1 cellular context compared by ENCODE assay signal in the genomic region with DNA sequence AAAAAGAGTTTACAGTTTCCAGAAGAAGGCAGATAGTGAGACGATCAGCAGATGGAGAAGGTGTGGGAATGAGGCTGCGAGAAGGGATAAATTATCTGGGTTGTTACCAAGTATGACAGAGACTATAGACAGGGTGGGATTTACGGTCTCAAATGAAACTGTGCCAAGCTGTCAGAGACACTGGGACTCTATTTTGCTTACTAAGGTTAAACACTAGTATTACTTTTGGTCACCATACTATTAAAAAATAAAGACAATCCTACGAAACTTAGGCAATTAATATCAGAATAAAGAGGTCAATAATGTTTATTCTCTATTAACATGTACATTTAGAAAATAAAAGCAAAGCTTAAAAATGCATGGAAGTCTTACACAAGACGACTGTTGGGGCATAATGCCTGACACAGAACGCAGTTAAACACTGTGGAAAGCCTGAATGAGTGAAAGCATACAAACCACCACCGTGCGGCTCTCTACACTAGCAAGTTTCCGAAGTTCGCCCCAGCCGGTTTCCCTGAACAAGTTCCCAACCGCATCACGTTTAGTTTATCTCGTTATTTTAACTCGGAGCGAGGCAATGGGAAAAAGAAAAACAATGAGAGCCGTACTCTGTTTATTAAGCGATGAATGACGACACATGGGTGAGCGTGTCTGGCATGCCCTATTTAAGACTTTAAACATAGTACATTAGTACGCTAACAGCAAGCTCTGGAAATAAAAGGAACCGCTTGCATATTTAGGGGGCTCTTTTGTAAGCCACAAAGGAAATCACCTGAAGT.
A peak's percentile ranks its signal among the peaks of the same experiment; 100 is the strongest.
TF ChIP-seq lines count a peak whose summit lies in the region.

No MANE protein-coding gene starts in this region.

TF ChIP-seq in HepG2, 621 proteins besides CTCF, POLR2A, EP300 and RAD21 (continued from another document and continues in another):
- TF ChIP-seq RNF219 (CRISPR knock-in tag; IDR thresholded peaks at IDR 0.05): no peak
- peak; percentile 68 to 76 for TF ChIP-seq MAFK (conservative IDR thresholded peaks at IDR 0.05 in 1 of 2, IDR thresholded peaks at IDR 0.05 in 1 of 2; ENCODE audit: low read length in 2 of 2)
- peak; percentile 71 for TF ChIP-seq MAFF (IDR thresholded peaks at IDR 0.05; ENCODE audit: low read depth, low read length)
- no peak for TF ChIP-seq ZNF770 (CRISPR knock-in tag; IDR thresholded peaks at IDR 0.05)
- no peak for TF ChIP-seq SKI (IDR thresholded peaks at IDR 0.05; ENCODE audit: partially characterized antibody)
- no peak for TF ChIP-seq KDM4B (CRISPR knock-in tag; IDR thresholded peaks at IDR 0.05)
- 0 out of 2 replicates have a peak, but pooled peaks have one; percentile 16 for TF ChIP-seq MEIS1 (CRISPR knock-in tag; IDR thresholded peaks at IDR 0.05; ENCODE audit: borderline replicate concordance)
- TF ChIP-seq ZBTB25 (CRISPR knock-in tag; IDR thresholded peaks at IDR 0.05): no peak
- TF ChIP-seq CEBPB (IDR thresholded peaks at IDR 0.05; ENCODE audit: borderline replicate concordance, low read depth, low read length): no peak
- TF ChIP-seq ZNF629 (CRISPR knock-in tag; conservative IDR thresholded peaks at IDR 0.05): no peak
- peak; percentile 53; the same call in 1 of the 2 replicates for TF ChIP-seq ZMYM2 (CRISPR knock-in tag; IDR thresholded peaks at IDR 0.05)
- TF ChIP-seq ATF4 (CRISPR knock-in tag; IDR thresholded peaks at IDR 0.05): no peak
- no peak for TF ChIP-seq ATF7-NPFF (CRISPR knock-in tag; IDR thresholded peaks at IDR 0.05; ENCODE audit: low read depth)
- TF ChIP-seq, protein P1, sequence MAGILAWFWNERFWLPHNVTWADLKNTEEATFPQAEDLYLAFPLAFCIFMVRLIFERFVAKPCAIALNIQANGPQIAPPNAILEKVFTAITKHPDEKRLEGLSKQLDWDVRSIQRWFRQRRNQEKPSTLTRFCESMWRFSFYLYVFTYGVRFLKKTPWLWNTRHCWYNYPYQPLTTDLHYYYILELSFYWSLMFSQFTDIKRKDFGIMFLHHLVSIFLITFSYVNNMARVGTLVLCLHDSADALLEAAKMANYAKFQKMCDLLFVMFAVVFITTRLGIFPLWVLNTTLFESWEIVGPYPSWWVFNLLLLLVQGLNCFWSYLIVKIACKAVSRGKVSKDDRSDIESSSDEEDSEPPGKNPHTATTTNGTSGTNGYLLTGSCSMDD (CRISPR knock-in tag; IDR thresholded peaks at IDR 0.05): no peak
- TF ChIP-seq, protein P2, sequence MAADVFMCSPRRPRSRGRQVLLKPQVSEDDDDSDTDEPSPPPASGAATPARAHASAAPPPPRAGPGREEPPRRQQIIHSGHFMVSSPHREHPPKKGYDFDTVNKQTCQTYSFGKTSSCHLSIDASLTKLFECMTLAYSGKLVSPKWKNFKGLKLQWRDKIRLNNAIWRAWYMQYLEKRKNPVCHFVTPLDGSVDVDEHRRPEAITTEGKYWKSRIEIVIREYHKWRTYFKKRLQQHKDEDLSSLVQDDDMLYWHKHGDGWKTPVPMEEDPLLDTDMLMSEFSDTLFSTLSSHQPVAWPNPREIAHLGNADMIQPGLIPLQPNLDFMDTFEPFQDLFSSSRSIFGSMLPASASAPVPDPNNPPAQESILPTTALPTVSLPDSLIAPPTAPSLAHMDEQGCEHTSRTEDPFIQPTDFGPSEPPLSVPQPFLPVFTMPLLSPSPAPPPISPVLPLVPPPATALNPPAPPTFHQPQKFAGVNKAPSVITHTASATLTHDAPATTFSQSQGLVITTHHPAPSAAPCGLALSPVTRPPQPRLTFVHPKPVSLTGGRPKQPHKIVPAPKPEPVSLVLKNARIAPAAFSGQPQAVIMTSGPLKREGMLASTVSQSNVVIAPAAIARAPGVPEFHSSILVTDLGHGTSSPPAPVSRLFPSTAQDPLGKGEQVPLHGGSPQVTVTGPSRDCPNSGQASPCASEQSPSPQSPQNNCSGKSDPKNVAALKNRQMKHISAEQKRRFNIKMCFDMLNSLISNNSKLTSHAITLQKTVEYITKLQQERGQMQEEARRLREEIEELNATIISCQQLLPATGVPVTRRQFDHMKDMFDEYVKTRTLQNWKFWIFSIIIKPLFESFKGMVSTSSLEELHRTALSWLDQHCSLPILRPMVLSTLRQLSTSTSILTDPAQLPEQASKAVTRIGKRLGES (CRISPR knock-in tag; IDR thresholded peaks at IDR 0.05; ENCODE audit: borderline replicate concordance): no peak
- no peak for TF ChIP-seq ZNF558 (CRISPR knock-in tag; IDR thresholded peaks at IDR 0.05; ENCODE audit: borderline replicate concordance)
- TF ChIP-seq, protein P3, sequence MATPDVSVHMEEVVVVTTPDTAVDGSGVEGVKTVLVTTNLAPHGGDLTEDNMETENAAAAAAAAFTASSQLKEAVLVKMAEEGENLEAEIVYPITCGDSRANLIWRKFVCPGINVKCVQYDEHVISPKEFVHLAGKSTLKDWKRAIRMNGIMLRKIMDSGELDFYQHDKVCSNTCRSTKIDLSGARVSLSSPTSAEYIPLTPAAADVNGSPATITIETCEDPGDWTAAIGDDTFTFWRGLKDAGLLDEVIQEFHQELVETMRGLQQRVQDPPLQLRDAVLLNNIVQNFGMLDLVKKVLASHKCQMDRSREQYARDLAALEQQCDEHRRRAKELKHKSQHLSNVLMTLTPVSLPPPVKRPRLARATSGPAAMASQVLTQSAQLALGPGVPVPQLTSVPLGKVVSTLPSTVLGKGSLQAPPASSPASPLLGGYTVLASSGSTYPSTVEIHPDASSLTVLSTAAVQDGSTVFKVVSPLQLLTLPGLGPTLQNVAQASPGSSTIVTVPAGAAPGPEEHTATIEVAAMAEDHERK (CRISPR knock-in tag; IDR thresholded peaks at IDR 0.05; ENCODE audit: low read depth): no peak
- no peak for TF ChIP-seq ZNF761 (CRISPR knock-in tag; conservative IDR thresholded peaks at IDR 0.05)
- no peak for TF ChIP-seq IKZF1 (IDR thresholded peaks at IDR 0.05)
- TF ChIP-seq ADNP (CRISPR knock-in tag; IDR thresholded peaks at IDR 0.05): no peak
- TF ChIP-seq NONO (IDR thresholded peaks at IDR 0.05): no peak
- TF ChIP-seq NONO (CRISPR knock-in tag; conservative IDR thresholded peaks at IDR 0.05): no peak
- no peak for TF ChIP-seq BRD4 (CRISPR knock-in tag; IDR thresholded peaks at IDR 0.05)
- TF ChIP-seq ZNF543 (CRISPR knock-in tag; IDR thresholded peaks at IDR 0.05): 0 out of 2 replicates have a peak, but pooled peaks have one; percentile 7
- TF ChIP-seq MIXL1 (CRISPR knock-in tag; IDR thresholded peaks at IDR 0.05): no peak
- no peak for TF ChIP-seq NR2C2 (CRISPR knock-in tag; IDR thresholded peaks at IDR 0.05; ENCODE audit: borderline replicate concordance)
- TF ChIP-seq ZNF484 (CRISPR knock-in tag; IDR thresholded peaks at IDR 0.05; ENCODE audit: borderline replicate concordance, low read depth): 0 out of 2 replicates have a peak, but pooled peaks have one; percentile 13
- TF ChIP-seq ZNF333 (CRISPR knock-in tag; IDR thresholded peaks at IDR 0.05; ENCODE audit: borderline replicate concordance): no peak
- TF ChIP-seq HCFC1 (IDR thresholded peaks at IDR 0.05; ENCODE audit: low read depth, low read length): no peak
- no peak for TF ChIP-seq ZNF10 (CRISPR knock-in tag; IDR thresholded peaks at IDR 0.05; ENCODE audit: borderline replicate concordance, low read depth)
- TF ChIP-seq SIN3B (IDR thresholded peaks at IDR 0.05; ENCODE audit: low read length): no peak
- no peak for TF ChIP-seq PHB2 (IDR thresholded peaks at IDR 0.05; ENCODE audit: partially characterized antibody)
- TF ChIP-seq MEF2D (CRISPR knock-in tag; IDR thresholded peaks at IDR 0.05): no peak
- TF ChIP-seq CBFB (CRISPR knock-in tag; IDR thresholded peaks at IDR 0.05): 0 out of 2 replicates have a peak, but pooled peaks have one; percentile 4
- TF ChIP-seq MEIS2 (CRISPR knock-in tag; IDR thresholded peaks at IDR 0.05): no peak
- TF ChIP-seq ZZZ3 (CRISPR knock-in tag; IDR thresholded peaks at IDR 0.05; ENCODE audit: borderline replicate concordance): no peak
- TF ChIP-seq RARA (CRISPR knock-in tag; IDR thresholded peaks at IDR 0.05): no peak
- TF ChIP-seq ZMAT3 (CRISPR knock-in tag; conservative IDR thresholded peaks at IDR 0.05): no peak
- no peak for TF ChIP-seq ZNF513 (CRISPR knock-in tag; conservative IDR thresholded peaks at IDR 0.05)
- TF ChIP-seq ZEB1 (IDR thresholded peaks at IDR 0.05; ENCODE audit: insufficient replicate concordance, low read depth): no peak
- TF ChIP-seq POGZ (CRISPR knock-in tag; IDR thresholded peaks at IDR 0.05): no peak
- no peak for TF ChIP-seq TGIF2 (CRISPR knock-in tag; IDR thresholded peaks at IDR 0.05)
- TF ChIP-seq SMAD9 (CRISPR knock-in tag; IDR thresholded peaks at IDR 0.05): no peak
- no peak for TF ChIP-seq ZNF567 (CRISPR knock-in tag; IDR thresholded peaks at IDR 0.05; ENCODE audit: borderline replicate concordance)
- TF ChIP-seq ATF5 (CRISPR knock-in tag; IDR thresholded peaks at IDR 0.05; ENCODE audit: low read depth): no peak
- no peak for TF ChIP-seq NAIF1 (CRISPR knock-in tag; IDR thresholded peaks at IDR 0.05; ENCODE audit: borderline replicate concordance)
- TF ChIP-seq, protein P4, sequence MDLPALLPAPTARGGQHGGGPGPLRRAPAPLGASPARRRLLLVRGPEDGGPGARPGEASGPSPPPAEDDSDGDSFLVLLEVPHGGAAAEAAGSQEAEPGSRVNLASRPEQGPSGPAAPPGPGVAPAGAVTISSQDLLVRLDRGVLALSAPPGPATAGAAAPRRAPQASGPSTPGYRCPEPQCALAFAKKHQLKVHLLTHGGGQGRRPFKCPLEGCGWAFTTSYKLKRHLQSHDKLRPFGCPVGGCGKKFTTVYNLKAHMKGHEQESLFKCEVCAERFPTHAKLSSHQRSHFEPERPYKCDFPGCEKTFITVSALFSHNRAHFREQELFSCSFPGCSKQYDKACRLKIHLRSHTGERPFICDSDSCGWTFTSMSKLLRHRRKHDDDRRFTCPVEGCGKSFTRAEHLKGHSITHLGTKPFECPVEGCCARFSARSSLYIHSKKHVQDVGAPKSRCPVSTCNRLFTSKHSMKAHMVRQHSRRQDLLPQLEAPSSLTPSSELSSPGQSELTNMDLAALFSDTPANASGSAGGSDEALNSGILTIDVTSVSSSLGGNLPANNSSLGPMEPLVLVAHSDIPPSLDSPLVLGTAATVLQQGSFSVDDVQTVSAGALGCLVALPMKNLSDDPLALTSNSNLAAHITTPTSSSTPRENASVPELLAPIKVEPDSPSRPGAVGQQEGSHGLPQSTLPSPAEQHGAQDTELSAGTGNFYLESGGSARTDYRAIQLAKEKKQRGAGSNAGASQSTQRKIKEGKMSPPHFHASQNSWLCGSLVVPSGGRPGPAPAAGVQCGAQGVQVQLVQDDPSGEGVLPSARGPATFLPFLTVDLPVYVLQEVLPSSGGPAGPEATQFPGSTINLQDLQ (CRISPR knock-in tag; IDR thresholded peaks at IDR 0.05): no peak
